25 cellular contexts compared by ENCODE assay signal in the genomic region with DNA sequence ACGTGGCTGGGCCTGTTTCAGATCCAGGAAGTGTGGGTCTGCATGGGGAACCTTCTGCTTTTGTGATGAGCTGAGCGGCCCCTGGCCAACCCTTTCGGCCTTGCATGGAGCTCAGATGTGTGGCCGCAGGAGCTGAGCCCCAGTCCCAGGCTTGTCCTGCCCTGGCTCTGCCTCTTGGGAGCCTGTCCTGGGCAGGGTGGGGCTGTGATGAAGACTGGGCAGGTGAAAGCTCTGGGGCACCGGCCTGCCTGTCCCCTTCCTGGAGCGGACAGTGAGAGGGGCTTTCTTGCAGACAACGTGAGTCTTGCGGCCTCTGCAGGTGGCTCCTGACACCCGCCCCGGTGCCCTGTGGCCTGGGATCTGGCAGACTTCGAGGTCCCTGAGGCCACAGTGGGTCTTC.
A peak's percentile ranks its signal among the peaks of the same experiment; 100 is the strongest.
DNase-seq lines count a peak whose midpoint lies in the region; ATAC-seq, FAIRE-seq and TF ChIP-seq lines count a peak whose summit lies in the region.
"Had no signal": no experiment of that assay in that cellular context is flagged by ENCODE, and none has a peak within 500 bp of the region (broad histone marks: within the 10 kb centered on the region; RNA-seq: fewer than 3 reads in every experiment).

No MANE protein-coding gene starts in this region.

- BruUV-seq in A673 (replicated peaks; lab: Mats Ljungman, UMichigan), result no TSS peak

- peak overlapping the region; percentile 77 for H3K18ac ChIP-seq in neuronal stem cell (ENCODE audit: low read length)

- no peak overlapping the region for H2BK12ac ChIP-seq in neuronal stem cell (ENCODE audit: low read length)

- no peak overlapping the region for H3K14ac ChIP-seq in neuronal stem cell (ENCODE audit: low read length)

- H3K36me3 ChIP-seq in A673 (ENCODE audit: insufficient read depth, low read length, poor library complexity, severe bottlenecking), result no peaks in the 10 kb centered on the region
- peaks cover 0 to 4% of the 10 kb centered on the region in 2 donors for H3K36me3 ChIP-seq in neuronal stem cell (replicated peaks in 1 of 2; ENCODE audit: control insufficient read depth in 2 of 2, insufficient read depth in 2 of 2, low read length in 2 of 2)
- H3K36me3 ChIP-seq: BE2C had no signal

- H2BK120ac ChIP-seq in neuronal stem cell (ENCODE audit: low read depth, low read length), result no peak overlapping the region

- H3K23ac ChIP-seq in neuronal stem cell (ENCODE audit: low read depth, low read length, poor library complexity), result no peak overlapping the region

- H2AK5ac ChIP-seq in neuronal stem cell (ENCODE audit: low read depth, low read length), result peak overlapping the region; percentile 73

- FAIRE-seq in D721Med (lab: Jason Lieb, UNC), result no peak
- FAIRE-seq: A204.1, G401.6, GM12892, GM19239 had no signal

- TF ChIP-seq CTCF in A673 (conservative IDR thresholded peaks at IDR 0.05; ENCODE audit: low read depth, low read length) (no peak), D721Med (IDR thresholded peaks at IDR 0.05; ENCODE audit: insufficient read depth, missing control alignments) (no peak)

- H4K91ac ChIP-seq in neuronal stem cell (ENCODE audit: low read depth, low read length, poor library complexity), result no peak overlapping the region

- H2AFZ ChIP-seq in neuronal stem cell (ENCODE audit: low read length), result no peak overlapping the region

- ATAC-seq in HG02798 (IDR thresholded peaks at IDR 0.05; ENCODE audit: poor library complexity, unreplicated experiment), result no peak
- ATAC-seq: CD8-positive, alpha-beta T cell; HCT116 had no signal

- no peak for TF ChIP-seq POLR2A in erythroblast (IDR thresholded peaks at IDR 0.05; ENCODE audit: low read length)

- WGBS in neuronal stem cell (ENCODE audit: extremely low coverage in 2 of 2, insufficient read length in 2 of 2, insufficient replicate concordance in 1 of 2), 2 donors, result no CpG with 5 or more reads among the region's 11 CpGs

- CTCF ChIA-PET in A673 (lab: Charles Lee), result no interaction called here

- no peaks in the 10 kb centered on the region for H3K9me3 ChIP-seq in A673 (ENCODE audit: low read depth, low read length, poor library complexity, severe bottlenecking)
- H3K9me3 ChIP-seq in neuronal stem cell (replicated peaks in 1 of 2; ENCODE audit: control insufficient read depth in 2 of 2, insufficient read depth in 1 of 2, low read depth in 1 of 2, low read length in 2 of 2), result peaks cover 0 to 3% of the 10 kb centered on the region in 2 donors
- H3K9me3 ChIP-seq: Caco-2 had no signal

- no peaks in the 10 kb centered on the region for H3K79me1 ChIP-seq in neuronal stem cell (ENCODE audit: low read depth, low read length)

- H2BK5ac ChIP-seq in neuronal stem cell (ENCODE audit: low read length), result no peak overlapping the region

- POLR2A ChIA-PET in A673 (lab: Charles Lee; ENCODE audit: low non-redundant PET), result no interaction called here

- intact Hi-C loops in A673 (cut with micrococcal nuclease; ENCODE audit: unreplicated experiment), result no loop called here

- H3K4ac ChIP-seq in neuronal stem cell (ENCODE audit: low read length), result no peak overlapping the region

- H3K4me2 ChIP-seq in neuronal stem cell (ENCODE audit: insufficient read depth, low read length, poor library complexity, severe bottlenecking), result no peak overlapping the region

- no peak overlapping the region for H2BK15ac ChIP-seq in neuronal stem cell (ENCODE audit: low read length)

- H4K8ac ChIP-seq in neuronal stem cell (ENCODE audit: low read depth, low read length), result no peak overlapping the region

- H3K9ac ChIP-seq in neuronal stem cell (ENCODE audit: low read depth, low read length, poor library complexity), result no peak overlapping the region

- H3K27ac ChIP-seq in A673 (ENCODE audit: low read depth, low read length, poor library complexity, severe bottlenecking) (peak overlapping the region; percentile 35), neuronal stem cell (replicated peaks; ENCODE audit: low read length) (no peak overlapping the region)
- H3K27ac ChIP-seq: 22Rv1, C4-2B had no signal

- peaks cover 22% of the 10 kb centered on the region for H3K4me1 ChIP-seq in A673 (ENCODE audit: insufficient read depth, low read length, poor library complexity, severe bottlenecking)
- H3K4me1 ChIP-seq in neuronal stem cell (ENCODE audit: control insufficient read depth in 2 of 2, insufficient read depth in 1 of 2, low read depth in 1 of 2, low read length in 2 of 2), result peaks cover 0 to 18% of the 10 kb centered on the region in 2 donors
- H3K4me1 ChIP-seq: BE2C, Caco-2 had no signal

- DNase-seq in A673 (ENCODE audit: low spot score) (no peak), ELF-1 (ENCODE audit: low read depth, low spot score) (peak; percentile 13), RPMI8226 (peak; percentile 21), neuronal stem cell (ENCODE audit: low spot score) (no peak), D721Med (ENCODE audit: insufficient read length, low spot score) (no peak), erythroblast (lab: John Stamatoyannopoulos, UW) (no peak), HCEC 1CT (no peak)
- DNase-seq: ACHN; AML-193; BE2C; Caco-2; CD4-positive, CD25-positive, alpha-beta regulatory T cell; CD8-positive, alpha-beta T cell; DMS53; DMS79 treated with DMSO at 0.1 percent for 48 hours; GOT3; H7 had no signal

- H3K4me3 ChIP-seq in A673 (ENCODE audit: low read depth, low read length, poor library complexity, severe bottlenecking) (no peak overlapping the region), neuronal stem cell (ENCODE audit: low read length in 2 of 2) (no peak overlapping the region)

- no peaks in the 10 kb centered on the region for H3K27me3 ChIP-seq in A673 (replicated peaks; ENCODE audit: insufficient read depth, low read depth, low read length, poor library complexity)
- H3K27me3 ChIP-seq in neuronal stem cell (ENCODE audit: control insufficient read depth in 3 of 3, insufficient read depth in 3 of 3, low read depth in 1 of 3, low read length in 3 of 3), result no peaks in the 10 kb centered on the region
- H3K27me3 ChIP-seq: BE2C had no signal

Comparison
In these comparisons a context has a peak if more than half of its experiments do, and no peak if none do; other contexts are left out.
1. DNase-seq: peak in ELF-1 (single experiment) and RPMI8226 (single experiment); none in A673 (single experiment), neuronal stem cell (single experiment), D721Med (single experiment), erythroblast (0 of 2) and HCEC 1CT (single experiment).